ENCODE assay signal across 1 cellular context in genomic region chr1:147599362-147600118, GRCh38.
TF ChIP-seq lines count a peak whose summit lies in the region.

No MANE protein-coding gene starts in this region.

TF ChIP-seq in HepG2, 621 proteins besides CTCF, POLR2A, EP300 and RAD21 (continued from another document and continues in another):
- TF ChIP-seq ZSCAN31 (CRISPR knock-in tag; IDR thresholded peaks at IDR 0.05; ENCODE audit: low read depth) (no peak), ZUFSP (CRISPR knock-in tag; IDR thresholded peaks at IDR 0.05; ENCODE audit: borderline replicate concordance) (no peak), JUND (CRISPR knock-in tag; IDR thresholded peaks at IDR 0.05) (no peak), HNRNPK (IDR thresholded peaks at IDR 0.05; ENCODE audit: low read depth, low read length, poor library complexity, severe bottlenecking) (peak; percentile 27), ZNF343 (CRISPR knock-in tag; IDR thresholded peaks at IDR 0.05) (no peak), IKZF5 (CRISPR knock-in tag; IDR thresholded peaks at IDR 0.05) (no peak; the same call in 1 of the 2 replicates), RCOR2 (CRISPR knock-in tag; IDR thresholded peaks at IDR 0.05) (no peak), ZNF597 (CRISPR knock-in tag; IDR thresholded peaks at IDR 0.05) (no peak), NFKB2 (CRISPR knock-in tag; IDR thresholded peaks at IDR 0.05; ENCODE audit: borderline replicate concordance) (no peak; the same call in 1 of the 2 replicates), ZNF335 (CRISPR knock-in tag; IDR thresholded peaks at IDR 0.05) (no peak), ZNF558 (CRISPR knock-in tag; IDR thresholded peaks at IDR 0.05; ENCODE audit: borderline replicate concordance) (no peak; the same call in 1 of the 2 replicates), ZNF746 (CRISPR knock-in tag; IDR thresholded peaks at IDR 0.05) (peak; percentile 52), ZBTB7A (CRISPR knock-in tag; IDR thresholded peaks at IDR 0.05) (no peak), ZNF326 (CRISPR knock-in tag; IDR thresholded peaks at IDR 0.05; ENCODE audit: borderline replicate concordance) (no peak), SMYD3 (CRISPR knock-in tag; IDR thresholded peaks at IDR 0.05) (no peak), SMAD3 (CRISPR knock-in tag; IDR thresholded peaks at IDR 0.05) (no peak), MXD3 (CRISPR knock-in tag; IDR thresholded peaks at IDR 0.05) (peak; percentile 7; the same call in 1 of the 2 replicates), MTA1 (CRISPR knock-in tag; IDR thresholded peaks at IDR 0.05; ENCODE audit: borderline replicate concordance) (no peak), HNF4A (CRISPR knock-in tag; IDR thresholded peaks at IDR 0.05) (no peak; the same call in 1 of the 2 replicates), ZNF616 (CRISPR knock-in tag; IDR thresholded peaks at IDR 0.05; ENCODE audit: low read depth) (no peak), ZNF776 (CRISPR knock-in tag; IDR thresholded peaks at IDR 0.05) (no peak), ZNF792 (CRISPR knock-in tag; IDR thresholded peaks at IDR 0.05) (no peak), PBX2 (CRISPR knock-in tag; IDR thresholded peaks at IDR 0.05) (no peak), PHF20 (CRISPR knock-in tag; IDR thresholded peaks at IDR 0.05) (0 out of 2 replicates have a peak, but pooled peaks have one; percentile 8), YY1 (IDR thresholded peaks at IDR 0.05; ENCODE audit: insufficient read depth, insufficient replicate concordance, low read depth, low read length) (peak; percentile 21), TEAD3 (CRISPR knock-in tag; optimal IDR thresholded peaks at IDR 0.05; ENCODE audit: borderline replicate concordance) (peak; percentile 35), GPBP1L1 (CRISPR knock-in tag; IDR thresholded peaks at IDR 0.05) (no peak), ZNF800 (CRISPR knock-in tag; IDR thresholded peaks at IDR 0.05) (no peak), ZNF431 (CRISPR knock-in tag; IDR thresholded peaks at IDR 0.05; ENCODE audit: borderline replicate concordance, low read depth) (no peak), ISL2 (CRISPR knock-in tag; IDR thresholded peaks at IDR 0.05) (no peak), ZFP91 (CRISPR knock-in tag; IDR thresholded peaks at IDR 0.05; ENCODE audit: borderline replicate concordance) (peak; percentile 99), ZNF484 (CRISPR knock-in tag; IDR thresholded peaks at IDR 0.05; ENCODE audit: borderline replicate concordance, low read depth) (no peak), SMC3 (IDR thresholded peaks at IDR 0.05; ENCODE audit: low read length) (no peak), ZSCAN25 (CRISPR knock-in tag; IDR thresholded peaks at IDR 0.05) (no peak; the same call in 1 of the 2 replicates), ZBTB33 (CRISPR knock-in tag; IDR thresholded peaks at IDR 0.05) (no peak), ZGPAT (CRISPR knock-in tag; IDR thresholded peaks at IDR 0.05) (0 out of 2 replicates have a peak, but pooled peaks have one; percentile 9), ZBTB34 (CRISPR knock-in tag; IDR thresholded peaks at IDR 0.05) (0 out of 2 replicates have a peak, but pooled peaks have one; percentile 12), HINFP (CRISPR knock-in tag; IDR thresholded peaks at IDR 0.05; ENCODE audit: low read depth) (no peak), ZNF503 (CRISPR knock-in tag; IDR thresholded peaks at IDR 0.05) (no peak), ZNF737 (CRISPR knock-in tag; IDR thresholded peaks at IDR 0.05; ENCODE audit: borderline replicate concordance) (no peak)
